ENCODE assay signal across 16 cellular contexts in genomic region chr3:163327086-163327485, GRCh38.
DNase-seq lines count a peak whose midpoint lies in the region; ATAC-seq and TF ChIP-seq lines count a peak whose summit lies in the region.
"Had no signal": no experiment of that assay in that cellular context is flagged by ENCODE, and none has a peak within 500 bp of the region (broad histone marks: within the 10 kb centered on the region; RNA-seq: fewer than 3 reads in every experiment).

No MANE protein-coding gene starts in this region.

- H3K27ac Mint-ChIP-seq in activated CD4-positive, alpha-beta T cell treated with anti-CD3 and anti-CD28 coated beads, Interleukin-2, amount 10 ng/mL, durations not matched to agents 7 days and 5 days = no peak overlapping the region
- H3K27ac Mint-ChIP-seq: CD8-positive, alpha-beta memory T cell had no signal

- no peak overlapping the region for H3K4me2 ChIP-seq in PC-3 (ENCODE audit: low read length)
- H3K4me2 ChIP-seq: BLaER1 had no signal

- H3K36me3 Mint-ChIP-seq in activated CD4-positive, alpha-beta T cell treated with anti-CD3 and anti-CD28 coated beads, Interleukin-2, amount 10 ng/mL, durations not matched to agents 7 days and 5 days (ENCODE audit: low read depth) = no peaks in the 10 kb centered on the region
- H3K36me3 Mint-ChIP-seq: CD8-positive, alpha-beta memory T cell had no signal

- CTCF ChIA-PET in PC-3 (lab: Charles Lee) = interaction anchor here (0.6 kb wide), 1 partner anchor 1778 kb away, joined by 3 read pairs; no protein-coding TSS in a partner anchor
- CTCF ChIA-PET in activated CD4-positive, alpha-beta T cell treated with anti-CD3 and anti-CD28 coated beads, Interleukin-2, amount 10 ng/mL, durations not matched to agents 7 days and 5 days (lab: Charles Lee) = no interaction called here

- no peaks in the 10 kb centered on the region for H3K27me3 Mint-ChIP-seq in activated CD4-positive, alpha-beta T cell treated with anti-CD3 and anti-CD28 coated beads, Interleukin-2, amount 10 ng/mL, durations not matched to agents 7 days and 5 days
- H3K27me3 Mint-ChIP-seq: CD8-positive, alpha-beta memory T cell had no signal

- no peaks in the 10 kb centered on the region for H4K20me1 ChIP-seq in PC-3 (ENCODE audit: low read length)
- H4K20me1 ChIP-seq: BLaER1 had no signal

- peaks cover 10% of the 10 kb centered on the region for H3K9me3 Mint-ChIP-seq in activated CD4-positive, alpha-beta T cell treated with anti-CD3 and anti-CD28 coated beads, Interleukin-2, amount 10 ng/mL, durations not matched to agents 7 days and 5 days

- H3K9me3 ChIP-seq in PC-3 (ENCODE audit: low read length) = no peaks in the 10 kb centered on the region; the same call in 1 of the 2 replicates
- H3K9me3 ChIP-seq: Caco-2 had no signal

- no peaks in the 10 kb centered on the region for H3K4me1 Mint-ChIP-seq in activated CD4-positive, alpha-beta T cell treated with anti-CD3 and anti-CD28 coated beads, Interleukin-2, amount 10 ng/mL, durations not matched to agents 7 days and 5 days
- H3K4me1 Mint-ChIP-seq: CD8-positive, alpha-beta memory T cell had no signal

- H3K27ac ChIP-seq in PC-3 (ENCODE audit: low read length) = no peak overlapping the region
- H3K27ac ChIP-seq: 22Rv1, BLaER1 had no signal

- H3K4me3 Mint-ChIP-seq in activated CD4-positive, alpha-beta T cell treated with anti-CD3 and anti-CD28 coated beads, Interleukin-2, amount 10 ng/mL, durations not matched to agents 7 days and 5 days = no peak overlapping the region
- H3K4me3 Mint-ChIP-seq: CD8-positive, alpha-beta memory T cell had no signal

- intact Hi-C loops in PC-3 (cut with micrococcal nuclease) = no loop called here

- H3K9ac ChIP-seq in PC-3 (ENCODE audit: low read length) = no peak overlapping the region
- H3K9ac ChIP-seq: BLaER1 had no signal

- H3K36me3 ChIP-seq in PC-3 (ENCODE audit: low read depth, low read length) = no peaks in the 10 kb centered on the region
- H3K36me3 ChIP-seq: BLaER1 had no signal

- BruUV-seq in PC-3 (replicated peaks; lab: Mats Ljungman, UMichigan) = no TSS peak

- no peaks in the 10 kb centered on the region for H3K79me2 ChIP-seq in PC-3 (ENCODE audit: low read length)

- H3K4me1 ChIP-seq in PC-3 (ENCODE audit: insufficient read depth, low read length) = peaks cover 9% of the 10 kb centered on the region
- H3K4me1 ChIP-seq: BLaER1, Caco-2 had no signal

- no peaks in the 10 kb centered on the region for H3K27me3 ChIP-seq in PC-3 (ENCODE audit: low read length)
- H3K27me3 ChIP-seq: BLaER1 had no signal

- POLR2A ChIA-PET in PC-3 (lab: Charles Lee; ENCODE audit: unreplicated experiment) = no interaction called here
- POLR2A ChIA-PET in activated CD4-positive, alpha-beta T cell treated with anti-CD3 and anti-CD28 coated beads, Interleukin-2, amount 10 ng/mL, durations not matched to agents 7 days and 5 days (lab: Charles Lee) = no interaction called here

- H3F3A ChIP-seq in PC-3 (ENCODE audit: low read length, unreplicated experiment) = no peaks in the 10 kb centered on the region

- no peak overlapping the region for H2AFZ ChIP-seq in PC-3 (ENCODE audit: low read length)

- DNase-seq in A172 (ENCODE audit: low spot score) (peak; percentile 27), PC-3 (peak; percentile 47), astrocyte of the spinal cord (ENCODE audit: low read depth, low spot score) (peak; percentile 0), islet precursor cell (peak; percentile 61)
- no peak for DNase-seq in activated CD4-positive, alpha-beta T cell treated with anti-CD3 and anti-CD28 coated beads, Interleukin-2, amount 10 ng/mL, durations not matched to agents 7 days and 5 days
- DNase-seq in NK-92 treated with Interleukin-12 subunit alpha and Interleukin-12 subunit beta, amount 100 ng/mL, for 24 hours (lab: John Stamatoyannopoulos, UW) = no peak
- DNase-seq: AML-193; Caco-2; CD8-positive, alpha-beta memory T cell; DND-41; GF-D8 had no signal

- in situ Hi-C loops in astrocyte of the spinal cord (cut with HindIII; ENCODE audit: low sequenced_read_pairs) = no loop called here

- no peaks in the 10 kb centered on the region for H3K9me2 ChIP-seq in PC-3 (replicated peaks; ENCODE audit: low read length)

- TF ChIP-seq CTCF in PC-3 (conservative IDR thresholded peaks at IDR 0.05; ENCODE audit: low read depth, low read length) = no peak
- no peak for TF ChIP-seq CTCF in astrocyte of the spinal cord (IDR thresholded peaks at IDR 0.05; ENCODE audit: low read depth, low read length)

- peak; percentile 89 for ATAC-seq in PC-3
- no peak for ATAC-seq in GM18519 (IDR thresholded peaks at IDR 0.05; ENCODE audit: low FRiP score, unreplicated experiment)
- ATAC-seq in GM18511 (IDR thresholded peaks at IDR 0.05; ENCODE audit: unreplicated experiment) = no peak
- ATAC-seq: HCT116 had no signal

- H3K4me3 ChIP-seq in PC-3 (ENCODE audit: low read length) (no peak overlapping the region), astrocyte of the spinal cord (ENCODE audit: low read depth, low read length) (no peak overlapping the region)
- H3K4me3 ChIP-seq: BLaER1 had no signal

Comparison
In these comparisons a context has a peak if more than half of its experiments do, and no peak if none do; other contexts are left out.
1. DNase-seq: peak in A172 (single experiment), PC-3 (single experiment), astrocyte of the spinal cord (single experiment) and islet precursor cell (single experiment); none in activated CD4-positive, alpha-beta T cell treated with anti-CD3 and anti-CD28 coated beads, Interleukin-2, amount 10 ng/mL, durations not matched to agents 7 days and 5 days (single experiment) and NK-92 treated with Interleukin-12 subunit alpha and Interleukin-12 subunit beta, amount 100 ng/mL, for 24 hours (single experiment).